ENCODE assay signal across 2 cellular contexts in the genomic region with DNA sequence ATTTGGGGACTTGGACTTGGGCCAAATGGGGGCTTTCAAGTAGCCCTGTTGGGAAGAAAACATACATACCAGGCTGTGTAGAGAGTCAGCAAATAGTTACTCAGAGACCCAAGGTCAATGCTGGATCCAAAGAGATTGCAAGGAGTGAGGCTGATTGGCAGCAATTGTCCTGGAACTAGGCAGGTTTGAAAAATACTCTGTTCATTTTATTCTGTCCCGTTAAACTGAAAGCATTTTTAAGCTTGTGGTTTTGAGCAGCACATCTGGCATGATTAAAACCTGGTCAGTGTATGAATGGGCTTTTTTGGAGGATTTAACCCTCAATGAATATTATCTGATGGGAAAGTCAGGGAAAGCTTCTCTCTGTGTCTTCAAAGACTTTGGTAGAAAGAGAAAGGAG.
TF ChIP-seq lines count a peak whose summit lies in the region.

No MANE protein-coding gene starts in this region.

TF ChIP-seq in SK-N-SH, 30 proteins besides CTCF, POLR2A, EP300 and RAD21:
- TF ChIP-seq, protein P1, sequence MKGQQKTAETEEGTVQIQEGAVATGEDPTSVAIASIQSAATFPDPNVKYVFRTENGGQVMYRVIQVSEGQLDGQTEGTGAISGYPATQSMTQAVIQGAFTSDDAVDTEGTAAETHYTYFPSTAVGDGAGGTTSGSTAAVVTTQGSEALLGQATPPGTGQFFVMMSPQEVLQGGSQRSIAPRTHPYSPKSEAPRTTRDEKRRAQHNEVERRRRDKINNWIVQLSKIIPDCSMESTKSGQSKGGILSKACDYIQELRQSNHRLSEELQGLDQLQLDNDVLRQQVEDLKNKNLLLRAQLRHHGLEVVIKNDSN (IDR thresholded peaks at IDR 0.05; ENCODE audit: borderline replicate concordance, low read depth), result no peak
- TF ChIP-seq, protein P2, sequence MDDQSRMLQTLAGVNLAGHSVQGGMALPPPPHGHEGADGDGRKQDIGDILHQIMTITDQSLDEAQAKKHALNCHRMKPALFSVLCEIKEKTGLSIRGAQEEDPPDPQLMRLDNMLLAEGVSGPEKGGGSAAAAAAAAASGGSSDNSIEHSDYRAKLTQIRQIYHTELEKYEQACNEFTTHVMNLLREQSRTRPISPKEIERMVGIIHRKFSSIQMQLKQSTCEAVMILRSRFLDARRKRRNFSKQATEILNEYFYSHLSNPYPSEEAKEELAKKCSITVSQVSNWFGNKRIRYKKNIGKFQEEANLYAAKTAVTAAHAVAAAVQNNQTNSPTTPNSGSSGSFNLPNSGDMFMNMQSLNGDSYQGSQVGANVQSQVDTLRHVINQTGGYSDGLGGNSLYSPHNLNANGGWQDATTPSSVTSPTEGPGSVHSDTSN (IDR thresholded peaks at IDR 0.05), result no peak; the same call in 1 of the 2 replicates
- no peak for TF ChIP-seq EZH2phosphoT487 (IDR thresholded peaks at IDR 0.05; ENCODE audit: borderline replicate concordance, low read depth)
- no peak for TF ChIP-seq ELF1 (IDR thresholded peaks at IDR 0.05)
- TF ChIP-seq TCF12 (IDR thresholded peaks at IDR 0.05), result peak; percentile 6; the same call in 1 of the 2 replicates
- TF ChIP-seq SMC3 (IDR thresholded peaks at IDR 0.05; ENCODE audit: low read depth, low read length), result no peak
- no peak for TF ChIP-seq FOSL2 (IDR thresholded peaks at IDR 0.05; ENCODE audit: borderline replicate concordance, low read depth)

TF ChIP-seq in SK-N-SH treated with all-trans-retinoic acid at 6 μM for 48 hours, 23 proteins besides CTCF, POLR2A, EP300 and RAD21:
- TF ChIP-seq, protein P3, sequence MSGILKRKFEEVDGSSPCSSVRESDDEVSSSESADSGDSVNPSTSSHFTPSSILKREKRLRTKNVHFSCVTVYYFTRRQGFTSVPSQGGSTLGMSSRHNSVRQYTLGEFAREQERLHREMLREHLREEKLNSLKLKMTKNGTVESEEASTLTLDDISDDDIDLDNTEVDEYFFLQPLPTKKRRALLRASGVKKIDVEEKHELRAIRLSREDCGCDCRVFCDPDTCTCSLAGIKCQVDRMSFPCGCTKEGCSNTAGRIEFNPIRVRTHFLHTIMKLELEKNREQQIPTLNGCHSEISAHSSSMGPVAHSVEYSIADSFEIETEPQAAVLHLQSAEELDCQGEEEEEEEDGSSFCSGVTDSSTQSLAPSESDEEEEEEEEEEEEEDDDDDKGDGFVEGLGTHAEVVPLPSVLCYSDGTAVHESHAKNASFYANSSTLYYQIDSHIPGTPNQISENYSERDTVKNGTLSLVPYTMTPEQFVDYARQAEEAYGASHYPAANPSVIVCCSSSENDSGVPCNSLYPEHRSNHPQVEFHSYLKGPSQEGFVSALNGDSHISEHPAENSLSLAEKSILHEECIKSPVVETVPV (CRISPR knock-in tag; IDR thresholded peaks at IDR 0.05), result no peak
- TF ChIP-seq PPARA (CRISPR knock-in tag; IDR thresholded peaks at IDR 0.05; ENCODE audit: borderline replicate concordance) (no peak), ZC3H10 (CRISPR knock-in tag; IDR thresholded peaks at IDR 0.05) (no peak), ZFP30 (CRISPR knock-in tag; IDR thresholded peaks at IDR 0.05) (no peak), ZNF8 (CRISPR knock-in tag; IDR thresholded peaks at IDR 0.05) (no peak), RARB (CRISPR knock-in tag; IDR thresholded peaks at IDR 0.05) (no peak)
